13 cellular contexts compared by ENCODE assay signal in genomic region chr1:115330480-115331013, GRCh38. TPM values are rescaled to one million over a fixed set of nuclear protein-coding genes. Genes with fewer than 3 reads are reported as not detected.
DNase-seq lines count a peak whose midpoint lies in the region; ATAC-seq and TF ChIP-seq lines count a peak whose summit lies in the region.
"Had no signal": no experiment of that assay in that cellular context is flagged by ENCODE, and none has a peak within 500 bp of the region (broad histone marks: within the 10 kb centered on the region; RNA-seq: fewer than 3 reads in every experiment).

No MANE protein-coding gene starts in this region.

- H3K27me3 ChIP-seq in gastroesophageal sphincter (no peaks in the 10 kb centered on the region), spleen (replicated peaks in 1 of 7) (peaks cover 0 to 8% (median 0%) of the 10 kb centered on the region in 7 donors)
- H3K27me3 ChIP-seq: SJCRH30 had no signal

- H3K4me1 ChIP-seq in gastroesophageal sphincter (peaks cover 0 to 20% (median 10%) of the 10 kb centered on the region in 3 donors), spleen (peaks cover 0 to 28% (median 5%) of the 10 kb centered on the region in 6 donors)

- TF ChIP-seq CTCF in gastroesophageal sphincter (IDR thresholded peaks at IDR 0.05), result peak in 1 of 4 experiments; percentile 16
- TF ChIP-seq CTCF in spleen (IDR thresholded peaks at IDR 0.05 in 8 of 11, conservative IDR thresholded peaks at IDR 0.05 in 3 of 11), result no peak

- no peak overlapping the region for H3K4me3 ChIP-seq in gastroesophageal sphincter
- H3K4me3 ChIP-seq in spleen, result no peak overlapping the region
- H3K4me3 ChIP-seq: SJCRH30 had no signal

- TF ChIP-seq EP300 in gastroesophageal sphincter (IDR thresholded peaks at IDR 0.05), result no peak

- H3K36me3 ChIP-seq in gastroesophageal sphincter (no peaks in the 10 kb centered on the region), spleen (no peaks in the 10 kb centered on the region)
- H3K36me3 ChIP-seq: SJCRH30 had no signal

- TF ChIP-seq POLR2A in gastroesophageal sphincter (IDR thresholded peaks at IDR 0.05), result no peak
- no peak for TF ChIP-seq POLR2A in spleen (IDR thresholded peaks at IDR 0.05)
- TF ChIP-seq POLR2A in erythroblast (IDR thresholded peaks at IDR 0.05; ENCODE audit: low read length), result no peak

- H3K9me3 ChIP-seq in gastroesophageal sphincter (no peaks in the 10 kb centered on the region), spleen (no peaks in the 10 kb centered on the region)
- H3K9me3 ChIP-seq: SJCRH30 had no signal

- peak; percentile 81 for DNase-seq in GM04504 (ENCODE audit: low read depth)
- DNase-seq in amniotic stem cell (lab: John Stamatoyannopoulos, UW), result peak; percentile 89
- no peak for DNase-seq in spleen
- no peak for DNase-seq in GM19238 (ENCODE audit: insufficient read length, low spot score)
- DNase-seq in NCI-H1105 treated with DMSO at 0.1 percent for 48 hours (lab: John Stamatoyannopoulos, UW), result no peak
- no peak for DNase-seq in erythroblast (lab: John Stamatoyannopoulos, UW)
- DNase-seq: activated CD4-positive, alpha-beta T cell treated with anti-CD3 and anti-CD28 coated beads, Interleukin-2, amount 50 U/mL, for 1 hour; activated naive CD4-positive, alpha-beta T cell treated with anti-CD3 and anti-CD28 coated beads, Interleukin-2, amount 50 U/mL, for 16 hours; NCI-H2081 treated with DMSO at 0.1 percent for 48 hours; SJCRH30 had no signal

- H3K27ac ChIP-seq in gastroesophageal sphincter (peak overlapping the region in 3 of 4 donors; percentile 41 to 66 (median 50)), spleen (peak overlapping the region in 5 of 8 donors; percentile 35 to 70 (median 60))
- H3K27ac ChIP-seq: SJCRH30 had no signal

- ATAC-seq in gastroesophageal sphincter, result peak; percentile 67
- no peak for ATAC-seq in HG03196 (IDR thresholded peaks at IDR 0.05; ENCODE audit: unreplicated experiment)

- intact Hi-C loops in spleen (cut with DNase I; ENCODE audit: low total_unique reads), result no loop called here

- WGBS in gastroesophageal sphincter (ENCODE audit: low coverage in 1 of 2), 2 donors, result 40 to 60% methylated on average over 3 to 6 of the region's 7 CpGs
- 61 to 87% (median 83%) methylated on average over 7 of the region's 7 CpGs for WGBS in spleen, 5 donors

RNA-seq across cellular contexts. Expression of gene NGF, which starts 7.5 kb away (rescaled TPM):
- total RNA-seq in gastroesophageal sphincter (1 to 10 TPM in 2 of 4 donors, under 1 TPM in 2; 0.74 to 3.4 (median 2.1) TPM), spleen (1 to 10 TPM in 5 of 7 donors, under 1 TPM in 2; 0.34 to 4.6 (median 2.0) TPM)
- 1 to 10 TPM in 2 of 3 donors, under 1 TPM in 1; 0.76 to 2.9 (median 2.1) TPM for polyA plus RNA-seq in spleen
- total RNA-seq: pulmonary artery endothelial cell had no signal

Comparison
In these comparisons a context has a peak if more than half of its experiments do, and no peak if none do; other contexts are left out.
1. DNase-seq: peak in GM04504 (single experiment) and amniotic stem cell (single experiment); none in spleen (single experiment), GM19238 (single experiment), NCI-H1105 treated with DMSO at 0.1 percent for 48 hours (single experiment) and erythroblast (0 of 2).